In genomic region chr10:48608279-48608681, GRCh38 we compare ENCODE assay signal across 9 cellular contexts. TPM values are rescaled to one million over a fixed set of nuclear protein-coding genes. Genes with fewer than 3 reads are reported as not detected.
DNase-seq lines count a peak whose midpoint lies in the region; ATAC-seq and TF ChIP-seq lines count a peak whose summit lies in the region.
"Had no signal": no experiment of that assay in that cellular context is flagged by ENCODE, and none has a peak within 500 bp of the region (broad histone marks: within the 10 kb centered on the region; RNA-seq: fewer than 3 reads in every experiment).

No MANE protein-coding gene starts in this region.

- H3K4me1 Mint-ChIP-seq in activated T-helper 17 cell treated with anti-CD3 and anti-CD28 coated beads, Interleukin-2, amount 50 U/mL, for 72 hours: no peaks in the 10 kb centered on the region
- H3K4me1 Mint-ChIP-seq in immature natural killer cell: peaks cover 2 to 5% of the 10 kb centered on the region in 2 donors

- no peak overlapping the region for H3K27ac Mint-ChIP-seq in activated T-helper 17 cell treated with anti-CD3 and anti-CD28 coated beads, Interleukin-2, amount 50 U/mL, for 72 hours
- H3K27ac Mint-ChIP-seq in immature natural killer cell: no peak overlapping the region
- H3K27ac Mint-ChIP-seq: T-helper 1 cell treated with Interleukin-12 subunit alpha and Interleukin-12 subunit beta and Interleukin-4 antibody, amounts not matched to agents 30 μg/mL and 1 μg/mL, for 36 hours had no signal

- peaks cover 21% of the 10 kb centered on the region for H3K27me3 ChIP-seq in effector memory CD4-positive, alpha-beta T cell (replicated peaks; ENCODE audit: control insufficient read depth, insufficient read depth, low read length, poor library complexity, severe bottlenecking)

- H3K27ac ChIP-seq in C4-2B: no peak overlapping the region
- no peak overlapping the region for H3K27ac ChIP-seq in effector memory CD4-positive, alpha-beta T cell (ENCODE audit: insufficient read depth, low read length, poor library complexity, severe bottlenecking)

- peaks cover 38% of the 10 kb centered on the region for H3K27me3 Mint-ChIP-seq in activated T-helper 17 cell treated with anti-CD3 and anti-CD28 coated beads, Interleukin-2, amount 50 U/mL, for 72 hours
- peaks cover 5 to 14% (median 11%) of the 10 kb centered on the region in 3 donors for H3K27me3 Mint-ChIP-seq in immature natural killer cell (ENCODE audit: low read depth in 3 of 3)

- no peak overlapping the region for H3K4me3 ChIP-seq in effector memory CD4-positive, alpha-beta T cell (ENCODE audit: insufficient read depth, low read depth, low read length, poor library complexity, severe bottlenecking)

- H3K36me3 Mint-ChIP-seq in activated T-helper 17 cell treated with anti-CD3 and anti-CD28 coated beads, Interleukin-2, amount 50 U/mL, for 72 hours (ENCODE audit: low read depth): no peaks in the 10 kb centered on the region
- H3K36me3 Mint-ChIP-seq in immature natural killer cell: no peaks in the 10 kb centered on the region

- in situ Hi-C loops in GM13977 (cut with MboI; ENCODE audit: low pct_unique_long_range_greater_than_20kb, low sequenced_read_pairs, unreplicated experiment): no loop called here

- peak; percentile 88 for ATAC-seq in HG02623 (IDR thresholded peaks at IDR 0.05; ENCODE audit: unreplicated experiment)
- ATAC-seq in activated T-helper 17 cell treated with anti-CD3 and anti-CD28 coated beads, Interleukin-2, amount 50 U/mL, for 72 hours (replicated peaks): peak; percentile 77
- ATAC-seq in stimulated activated naive CD8-positive, alpha-beta T cell treated with anti-CD3 and anti-CD28 coated beads, Interleukin-15, Interleukin-2, amounts not matched to agents 100 U/mL and 50 U/mL, for 24 hours: peak; percentile 68

- no peaks in the 10 kb centered on the region for H3K9me3 ChIP-seq in effector memory CD4-positive, alpha-beta T cell (ENCODE audit: control insufficient read depth, low read length)

- no peaks in the 10 kb centered on the region for H3K9me3 Mint-ChIP-seq in activated T-helper 17 cell treated with anti-CD3 and anti-CD28 coated beads, Interleukin-2, amount 50 U/mL, for 72 hours
- no peaks in the 10 kb centered on the region for H3K9me3 Mint-ChIP-seq in immature natural killer cell
- H3K9me3 Mint-ChIP-seq: T-helper 1 cell treated with Interleukin-12 subunit alpha and Interleukin-12 subunit beta and Interleukin-4 antibody, amounts not matched to agents 30 μg/mL and 1 μg/mL, for 36 hours had no signal

- TF ChIP-seq CTCF in C4-2B (conservative IDR thresholded peaks at IDR 0.05) (peak; percentile 87), GM13977 (IDR thresholded peaks at IDR 0.05; ENCODE audit: extremely low read depth, insufficient read depth, missing control alignments) (peak; percentile 83)

- DNase-seq in GM13977 (ENCODE audit: low spot score) (peak; percentile 84), NCI-H1092 (lab: John Stamatoyannopoulos, UW) (peak; percentile 18), immature natural killer cell (peak in 2 of 3 donors; percentile 3 to 10)
- peak; percentile 37 for DNase-seq in stimulated activated naive CD8-positive, alpha-beta T cell treated with anti-CD3 and anti-CD28 coated beads, Interleukin-15, Interleukin-2, amounts not matched to agents 100 U/mL and 50 U/mL, for 24 hours
- DNase-seq in effector memory CD4-positive, alpha-beta T cell: no peak

- no peaks in the 10 kb centered on the region for H3K4me1 ChIP-seq in effector memory CD4-positive, alpha-beta T cell (ENCODE audit: control insufficient read depth, insufficient read depth, low read length, poor library complexity, severe bottlenecking)

- H3K36me3 ChIP-seq in effector memory CD4-positive, alpha-beta T cell (ENCODE audit: control insufficient read depth, insufficient read depth, low read length): no peaks in the 10 kb centered on the region

- no peak overlapping the region for H3K4me3 Mint-ChIP-seq in activated T-helper 17 cell treated with anti-CD3 and anti-CD28 coated beads, Interleukin-2, amount 50 U/mL, for 72 hours
- H3K4me3 Mint-ChIP-seq in immature natural killer cell: no peak overlapping the region
- H3K4me3 Mint-ChIP-seq: T-helper 1 cell treated with Interleukin-12 subunit alpha and Interleukin-12 subunit beta and Interleukin-4 antibody, amounts not matched to agents 30 μg/mL and 1 μg/mL, for 36 hours had no signal

RNA-seq across cellular contexts. Expression of gene ARHGAP22, which starts 3.4 kb away (rescaled TPM):
- under 1 TPM; 0.32 to 0.48 TPM for total RNA-seq in activated T-helper 17 cell treated with anti-CD3 and anti-CD28 coated beads, Interleukin-2, amount 50 U/mL, for 72 hours
- polyA plus RNA-seq in immature natural killer cell: not detected

Comparison
In these comparisons a context has a peak if more than half of its experiments do, and no peak if none do; other contexts are left out.
1. DNase-seq: peak in GM13977 (single experiment), NCI-H1092 (single experiment), immature natural killer cell (2 of 3) and stimulated activated naive CD8-positive, alpha-beta T cell treated with anti-CD3 and anti-CD28 coated beads, Interleukin-15, Interleukin-2, amounts not matched to agents 100 U/mL and 50 U/mL, for 24 hours (single experiment); none in effector memory CD4-positive, alpha-beta T cell (0 of 3).
2. Peak in every context shown above with its lines, with median percentiles within 50 percentile points of each other: ATAC-seq.